Comparison of ENCODE assay signal across 8 cellular contexts in genomic region chr4:53908661-53909078, GRCh38.
A peak's percentile ranks its signal among the peaks of the same experiment; 100 is the strongest.
DNase-seq lines count a peak whose midpoint lies in the region; ATAC-seq and TF ChIP-seq lines count a peak whose summit lies in the region.

No MANE protein-coding gene starts in this region.

- H3K9me3 Mint-ChIP-seq in natural killer cell treated with Interleukin-12 subunit alpha and Interleukin-12 subunit beta and Interleukin-15 and Interleukin-18, amount 100 ng/mL, for 72 hours = no peaks in the 10 kb centered on the region

- H3K36me3 Mint-ChIP-seq in T-helper 17 cell (ENCODE audit: low read depth) = peaks cover 2% of the 10 kb centered on the region
- H3K36me3 Mint-ChIP-seq in natural killer cell treated with Interleukin-12 subunit alpha and Interleukin-12 subunit beta and Interleukin-15 and Interleukin-18, amount 100 ng/mL, for 72 hours = no peaks in the 10 kb centered on the region

- no peaks in the 10 kb centered on the region for H4K20me1 ChIP-seq in fibroblast of lung (ENCODE audit: control insufficient read depth, extremely low read depth, insufficient read depth, low read length)

- H3K27me3 Mint-ChIP-seq in T-helper 17 cell = peaks cover 84% of the 10 kb centered on the region
- peaks cover 21 to 42% of the 10 kb centered on the region in 2 donors for H3K27me3 Mint-ChIP-seq in natural killer cell treated with Interleukin-12 subunit alpha and Interleukin-12 subunit beta and Interleukin-15 and Interleukin-18, amount 100 ng/mL, for 72 hours

- H3K9me3 ChIP-seq in BE2C (no peaks in the 10 kb centered on the region), T-helper 17 cell (ENCODE audit: control insufficient read depth, low read length, poor library complexity, severe bottlenecking) (no peaks in the 10 kb centered on the region), fibroblast of lung (ENCODE audit: control insufficient read depth, insufficient read depth, low read depth, low read length) (no peaks in the 10 kb centered on the region)

- H2AFZ ChIP-seq in fibroblast of lung (ENCODE audit: low read length) = peak overlapping the region; percentile 45

- H3K4me2 ChIP-seq in fibroblast of lung (ENCODE audit: extremely low read depth, insufficient read depth, low read length) = peak overlapping the region; percentile 84

- H3K4me3 Mint-ChIP-seq in T-helper 17 cell = no peak overlapping the region
- H3K4me3 Mint-ChIP-seq in natural killer cell treated with Interleukin-12 subunit alpha and Interleukin-12 subunit beta and Interleukin-15 and Interleukin-18, amount 100 ng/mL, for 72 hours = no peak overlapping the region

- H3K27ac ChIP-seq in fibroblast of lung (ENCODE audit: insufficient read depth, low read length) = peak overlapping the region; percentile 60

- no peak overlapping the region for H3K27ac Mint-ChIP-seq in T-helper 17 cell
- H3K27ac Mint-ChIP-seq in natural killer cell treated with Interleukin-12 subunit alpha and Interleukin-12 subunit beta and Interleukin-15 and Interleukin-18, amount 100 ng/mL, for 72 hours = no peak overlapping the region

- H3K79me2 ChIP-seq in fibroblast of lung (ENCODE audit: control insufficient read depth, insufficient read depth, low read length) = no peaks in the 10 kb centered on the region

- ATAC-seq in GM18861 (IDR thresholded peaks at IDR 0.05; ENCODE audit: unreplicated experiment) = peak; percentile 55
- peak; percentile 50 for ATAC-seq in T-helper 17 cell
- ATAC-seq in natural killer cell treated with Interleukin-12 subunit alpha and Interleukin-12 subunit beta and Interleukin-15 and Interleukin-18, amount 100 ng/mL, for 72 hours = peak; percentile 67 to 73
- ATAC-seq in HG03095 (IDR thresholded peaks at IDR 0.05; ENCODE audit: unreplicated experiment) = no peak

- H3K27me3 ChIP-seq in BE2C (no peaks in the 10 kb centered on the region), fibroblast of lung (ENCODE audit: control insufficient read depth, insufficient read depth, low read length) (no peaks in the 10 kb centered on the region)

- peak overlapping the region; percentile 43 for H3K4me3 ChIP-seq in BE2C (ENCODE audit: low read depth, low read length)
- H3K4me3 ChIP-seq in fibroblast of lung (replicated peaks in 1 of 4; ENCODE audit: control extremely low read depth in 1 of 4, insufficient read depth in 1 of 4, low read depth in 3 of 4, low read length in 4 of 4) = peak overlapping the region in 3 of 4 experiments; percentile 0 to 52 (median 23)

- TF ChIP-seq CTCF in BE2C (IDR thresholded peaks at IDR 0.05; ENCODE audit: low read depth, low read length) (peak; percentile 92), fibroblast of lung (conservative IDR thresholded peaks at IDR 0.05 in 1 of 2, IDR thresholded peaks at IDR 0.05 in 1 of 2; ENCODE audit: low read depth in 1 of 2, low read length in 2 of 2) (peak; percentile 71 to 88)

- H3K36me3 ChIP-seq in BE2C (no peaks in the 10 kb centered on the region), fibroblast of lung (ENCODE audit: control insufficient read depth, insufficient read depth, low read length) (no peaks in the 10 kb centered on the region)

- no peak overlapping the region for H3K9ac ChIP-seq in fibroblast of lung (ENCODE audit: insufficient read depth, low read length)

- peaks cover 9% of the 10 kb centered on the region for H3K4me1 Mint-ChIP-seq in T-helper 17 cell
- H3K4me1 Mint-ChIP-seq in natural killer cell treated with Interleukin-12 subunit alpha and Interleukin-12 subunit beta and Interleukin-15 and Interleukin-18, amount 100 ng/mL, for 72 hours (ENCODE audit: low read depth in 2 of 2) = peaks cover 12 to 20% of the 10 kb centered on the region in 2 donors

- DNase-seq in BE2C (peak; percentile 36), NCI-H1417 treated with DMSO at 0.1 percent for 48 hours (lab: John Stamatoyannopoulos, UW) (peak; percentile 8), T-helper 17 cell (no peak), fibroblast of lung (ENCODE audit: low read depth in 2 of 2) (peak; percentile 94 to 95), GOT3 (lab: John Stamatoyannopoulos, UW) (no peak)
- DNase-seq in natural killer cell treated with Interleukin-12 subunit alpha and Interleukin-12 subunit beta and Interleukin-15 and Interleukin-18, amount 100 ng/mL, for 72 hours (ENCODE audit: low spot score) = no peak

- H3K4me1 ChIP-seq in BE2C = no peaks in the 10 kb centered on the region
- H3K4me1 ChIP-seq in fibroblast of lung (ENCODE audit: control insufficient read depth, extremely low read depth, insufficient read depth, low read length) = peaks cover 16% of the 10 kb centered on the region

Comparison
In these comparisons a context has a peak if more than half of its experiments do, and no peak if none do; other contexts are left out.
1. DNase-seq: peak in BE2C (single experiment), NCI-H1417 treated with DMSO at 0.1 percent for 48 hours (single experiment) and fibroblast of lung (2 of 2); none in T-helper 17 cell (0 of 3), natural killer cell treated with Interleukin-12 subunit alpha and Interleukin-12 subunit beta and Interleukin-15 and Interleukin-18, amount 100 ng/mL, for 72 hours (single experiment) and GOT3 (single experiment).